16 cellular contexts compared by ENCODE assay signal in the genomic region with DNA sequence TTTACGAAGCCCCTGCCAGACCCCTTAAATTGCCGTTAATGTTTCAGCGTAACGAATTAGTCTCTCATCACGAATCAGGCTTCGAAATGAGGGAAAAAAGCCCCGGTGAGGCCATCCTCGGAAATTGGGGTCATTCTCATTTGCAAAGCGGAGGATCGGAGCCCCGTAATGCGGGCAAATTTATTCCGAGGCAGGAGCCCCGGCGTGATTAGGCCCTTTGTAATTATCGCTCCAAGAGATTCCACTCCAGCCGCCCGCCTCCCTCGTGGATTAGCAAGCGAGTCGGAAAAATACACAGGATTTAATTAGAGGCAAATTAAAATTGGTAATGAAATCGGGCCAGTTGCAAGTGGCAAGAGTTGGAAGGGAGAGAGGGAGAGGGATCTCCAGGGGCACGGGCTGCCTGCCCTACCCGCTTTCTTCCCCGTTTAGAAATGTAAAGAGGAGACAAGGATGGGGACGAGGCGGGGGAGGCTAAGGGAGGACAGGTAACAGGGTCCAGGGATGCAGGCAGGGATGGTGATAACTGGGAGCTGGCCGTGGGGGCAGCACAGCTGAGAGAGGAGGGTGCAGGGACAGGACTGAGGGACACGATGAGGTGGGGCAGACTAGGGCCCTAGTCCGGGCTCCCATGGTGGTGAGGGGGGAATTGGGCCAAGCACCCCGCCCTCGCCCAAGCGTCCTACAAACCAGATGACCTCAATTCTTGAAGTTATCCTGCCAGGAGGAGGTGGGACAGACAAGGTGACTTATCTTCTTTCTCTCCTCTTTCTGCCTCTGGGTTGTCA. TPM values are rescaled to one million over a fixed set of nuclear protein-coding genes. Genes with fewer than 3 reads are reported as not detected.
"Had no signal": no experiment of that assay in that cellular context is flagged by ENCODE, and none has a peak within 500 bp of the region (broad histone marks: within the 10 kb centered on the region; RNA-seq: fewer than 3 reads in every experiment).

No MANE protein-coding gene starts in this region.

- H3K4me1 ChIP-seq: esophagus muscularis mucosa, gastrocnemius medialis, psoas muscle, sigmoid colon, suprapubic skin, thyroid gland had no signal

- H3K27me3 ChIP-seq: esophagus muscularis mucosa, gastrocnemius medialis, neutrophil, sigmoid colon, suprapubic skin, thyroid gland had no signal

- H3K9me3 ChIP-seq: esophagus muscularis mucosa, gastrocnemius medialis, neutrophil, psoas muscle, sigmoid colon, suprapubic skin, thyroid gland had no signal

- H3K4me3 Mint-ChIP-seq: effector memory CD8-positive, alpha-beta T cell; naive B cell; nephron; type B pancreatic cell had no signal

- H3K27ac ChIP-seq: epithelial cell of prostate, esophagus muscularis mucosa, gastrocnemius medialis, neutrophil, psoas muscle, sigmoid colon, suprapubic skin, thyroid gland had no signal

- ATAC-seq: effector memory CD8-positive, alpha-beta T cell; gastrocnemius medialis; psoas muscle; stimulated activated naive CD8-positive, alpha-beta T cell treated with anti-CD3 and anti-CD28 coated beads, Interleukin-15, Interleukin-2, amounts not matched to agents 100 U/mL and 50 U/mL, for 24 hours had no signal

- H3K36me3 ChIP-seq: neutrophil had no signal

- H3K4me3 ChIP-seq: esophagus muscularis mucosa, gastrocnemius medialis, psoas muscle, sigmoid colon, skin epidermis, suprapubic skin, thyroid gland had no signal

- DNase-seq: effector memory CD8-positive, alpha-beta T cell; gastrocnemius medialis; midbrain; naive B cell; psoas muscle; sigmoid colon; stimulated activated naive CD8-positive, alpha-beta T cell treated with anti-CD3 and anti-CD28 coated beads, Interleukin-15, Interleukin-2, amounts not matched to agents 100 U/mL and 50 U/mL, for 24 hours; thyroid gland had no signal

- H3K9me3 Mint-ChIP-seq: effector memory CD8-positive, alpha-beta T cell; naive B cell; nephron; type B pancreatic cell had no signal

- H3K27me3 Mint-ChIP-seq: effector memory CD8-positive, alpha-beta T cell; naive B cell; type B pancreatic cell had no signal

- H3K27ac Mint-ChIP-seq: nephron had no signal

RNA-seq across cellular contexts. Expression of gene MDFI, which starts 44.6 kb away (rescaled TPM):
- total RNA-seq: fibroblast of villous mesenchyme had no signal
